ENCODE assay signal across 1 cellular context in the genomic region with DNA sequence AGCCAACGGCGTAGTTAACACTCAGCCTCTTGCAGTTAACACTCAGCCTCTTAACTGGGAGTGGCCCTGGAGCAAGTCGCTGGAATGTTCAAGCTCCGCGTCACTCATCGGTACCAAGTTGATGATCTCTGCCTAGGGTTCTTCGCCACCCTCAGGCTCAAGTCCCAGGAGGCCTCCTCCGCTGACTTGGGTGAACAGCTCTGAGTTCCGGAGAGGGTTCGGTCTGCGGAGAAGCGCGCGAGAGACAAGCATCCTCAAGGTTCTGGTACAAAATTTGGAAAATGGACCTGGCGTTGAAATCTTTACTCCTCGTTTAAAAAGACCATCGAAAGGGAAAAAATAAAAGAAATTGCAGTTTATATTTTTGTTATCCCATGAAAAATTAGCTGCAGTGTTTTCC.
TF ChIP-seq lines count a peak whose summit lies in the region.

No MANE protein-coding gene starts in this region.

TF ChIP-seq in IMR-90, 13 proteins besides CTCF, POLR2A, EP300 and RAD21 (continued from another document):
- TF ChIP-seq RFX5 (IDR thresholded peaks at IDR 0.05; ENCODE audit: low read depth, low read length): no peak
TF ChIP-seq in IMR-90: peak in this region for 0.
